27 cellular contexts compared by ENCODE assay signal in genomic region chr12:20917269-20917668, GRCh38.
"Had no signal": no experiment of that assay in that cellular context is flagged by ENCODE, and none has a peak within 500 bp of the region (broad histone marks: within the 10 kb centered on the region; RNA-seq: fewer than 3 reads in every experiment).

No MANE protein-coding gene starts in this region.

- H3K4me2 ChIP-seq: neural progenitor cell, smooth muscle cell had no signal

- H2AFZ ChIP-seq: neural progenitor cell, parathyroid adenoma had no signal

- H3K4me3 Mint-ChIP-seq: naive thymus-derived CD4-positive, alpha-beta T cell; natural killer cell; nephron; neural progenitor cell; stimulated activated naive B cell treated with anti-CD40 and anti-IgM and Interleukin-4, amounts not matched to agents 10 μg/mL and 1 μg/mL and 100 μg/mL, for 72 hours; stimulated activated naive CD8-positive, alpha-beta T cell treated with anti-CD3 and anti-CD28 coated beads, Interleukin-15, Interleukin-2, amounts not matched to agents 100 ng/mL and 50 ng/mL, for 24 hours had no signal

- H3K9me3 ChIP-seq: ovary, psoas muscle, stomach, thoracic aorta, thyroid gland had no signal

- DNase-seq: naive thymus-derived CD4-positive, alpha-beta T cell; natural killer cell; occipital lobe; ovary; psoas muscle; right cardiac atrium; spleen; stimulated activated CD4-positive, alpha-beta T cell treated with anti-CD3 and anti-CD28 coated beads, Interleukin-12 subunit alpha, Interleukin-12 subunit beta, amount 100 ng/mL, for 4 hours; stimulated activated CD4-positive, alpha-beta T cell treated with anti-CD3 and anti-CD28 coated beads, Interleukin-1b, Interleukin-23, amount 100 ng/mL, for 48 hours; stimulated activated CD4-positive, alpha-beta T cell treated with anti-CD3 and anti-CD28 coated beads, Interleukin-4, amount 100 ng/mL, for 1 hour; stimulated activated CD4-positive, alpha-beta T cell treated with anti-CD3 and anti-CD28 coated beads, Interleukin-4, amount 100 ng/mL, for 4 hours; stimulated activated CD8-positive, alpha-beta memory T cell treated with anti-CD3 and anti-CD28 coated beads, Interleukin-4, amount 100 ng/mL, for 48 hours; stimulated activated naive B cell treated with anti-CD40 and anti-IgM and Interleukin-4, amounts not matched to agents 10 μg/mL and 1 μg/mL and 100 μg/mL, for 72 hours; stimulated activated naive CD4-positive, alpha-beta T cell treated with Interleukin-2 at 50 U/mL for 16 hours; stomach; thyroid gland; upper lobe of left lung had no signal

- H3K4me1 Mint-ChIP-seq: naive thymus-derived CD4-positive, alpha-beta T cell; natural killer cell; nephron; neural progenitor cell; stimulated activated naive B cell treated with anti-CD40 and anti-IgM and Interleukin-4, amounts not matched to agents 10 μg/mL and 1 μg/mL and 100 μg/mL, for 72 hours had no signal

- H3K27ac ChIP-seq: neural progenitor cell, ovary, parathyroid adenoma, psoas muscle, skin epidermis, spleen, stomach, thoracic aorta, thyroid gland, tibial nerve, upper lobe of left lung had no signal

- H3K36me3 Mint-ChIP-seq: naive thymus-derived CD4-positive, alpha-beta T cell; neural progenitor cell; stimulated activated naive B cell treated with anti-CD40 and anti-IgM and Interleukin-4, amounts not matched to agents 10 μg/mL and 1 μg/mL and 100 μg/mL, for 72 hours had no signal

- H3K4me3 ChIP-seq: neural progenitor cell, ovary, psoas muscle, skin epidermis, smooth muscle cell, spleen, stomach, thoracic aorta, thyroid gland, tibial nerve, upper lobe of left lung had no signal

- H3K9ac ChIP-seq: neural progenitor cell, parathyroid adenoma had no signal

- H3K36me3 ChIP-seq: neural progenitor cell, ovary, spleen, stomach, thoracic aorta, thyroid gland, tibial nerve, upper lobe of left lung had no signal

- H3K27ac Mint-ChIP-seq: naive thymus-derived CD4-positive, alpha-beta T cell; natural killer cell; nephron; neural progenitor cell; progenitor cell of endocrine pancreas; stimulated activated naive B cell treated with anti-CD40 and anti-IgM and Interleukin-4, amounts not matched to agents 10 μg/mL and 1 μg/mL and 100 μg/mL, for 72 hours; stimulated activated naive CD8-positive, alpha-beta T cell treated with anti-CD3 and anti-CD28 coated beads, Interleukin-15, Interleukin-2, amounts not matched to agents 100 ng/mL and 50 ng/mL, for 24 hours had no signal

- ATAC-seq: naive thymus-derived CD4-positive, alpha-beta T cell; natural killer cell; psoas muscle; right cardiac atrium; sciatic nerve had no signal

- H3K27me3 ChIP-seq: neural progenitor cell, ovary, spleen, stomach, thyroid gland, tibial nerve, upper lobe of left lung had no signal

- H3K4me1 ChIP-seq: neural progenitor cell, parathyroid adenoma, psoas muscle, spleen, stomach, thyroid gland, tibial nerve, upper lobe of left lung had no signal

- H3K79me2 ChIP-seq: parathyroid adenoma had no signal

- H3K9me3 Mint-ChIP-seq: nephron, neural progenitor cell had no signal
